ENCODE assay signal across 1 cellular context in the genomic region with DNA sequence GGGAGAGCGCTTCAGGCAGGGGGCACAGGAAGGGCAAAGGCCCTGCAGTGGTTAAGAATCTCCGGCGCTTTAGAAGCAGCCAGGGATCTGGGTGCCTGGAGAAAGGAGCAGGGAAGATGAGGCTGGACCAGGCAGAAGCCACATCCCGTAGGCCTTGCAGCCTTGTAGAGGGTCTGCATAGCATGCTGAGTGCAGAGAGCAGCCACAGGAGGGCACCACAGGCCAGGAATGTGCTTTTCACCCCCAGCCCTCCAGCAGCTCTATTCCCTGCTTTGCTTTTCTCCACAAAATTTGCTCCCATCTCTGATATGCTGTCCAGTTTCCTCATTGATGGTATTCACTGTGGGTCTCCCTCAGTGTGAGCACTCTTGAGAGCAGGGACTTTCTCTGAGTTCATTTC.
TF ChIP-seq lines count a peak whose summit lies in the region.

No MANE protein-coding gene starts in this region.

TF ChIP-seq in GM12878, 131 proteins besides CTCF, POLR2A, EP300 and RAD21:
- TF ChIP-seq MEF2B (IDR thresholded peaks at IDR 0.05; ENCODE audit: partially characterized antibody, poor library complexity, severe bottlenecking) (no peak), RELA (IDR thresholded peaks at IDR 0.05; ENCODE audit: borderline replicate concordance, partially characterized antibody) (no peak), SMC3 (IDR thresholded peaks at IDR 0.05; ENCODE audit: borderline replicate concordance, low read length) (peak; percentile 39; the same call in 1 of the 2 replicates)
